In the genomic region with DNA sequence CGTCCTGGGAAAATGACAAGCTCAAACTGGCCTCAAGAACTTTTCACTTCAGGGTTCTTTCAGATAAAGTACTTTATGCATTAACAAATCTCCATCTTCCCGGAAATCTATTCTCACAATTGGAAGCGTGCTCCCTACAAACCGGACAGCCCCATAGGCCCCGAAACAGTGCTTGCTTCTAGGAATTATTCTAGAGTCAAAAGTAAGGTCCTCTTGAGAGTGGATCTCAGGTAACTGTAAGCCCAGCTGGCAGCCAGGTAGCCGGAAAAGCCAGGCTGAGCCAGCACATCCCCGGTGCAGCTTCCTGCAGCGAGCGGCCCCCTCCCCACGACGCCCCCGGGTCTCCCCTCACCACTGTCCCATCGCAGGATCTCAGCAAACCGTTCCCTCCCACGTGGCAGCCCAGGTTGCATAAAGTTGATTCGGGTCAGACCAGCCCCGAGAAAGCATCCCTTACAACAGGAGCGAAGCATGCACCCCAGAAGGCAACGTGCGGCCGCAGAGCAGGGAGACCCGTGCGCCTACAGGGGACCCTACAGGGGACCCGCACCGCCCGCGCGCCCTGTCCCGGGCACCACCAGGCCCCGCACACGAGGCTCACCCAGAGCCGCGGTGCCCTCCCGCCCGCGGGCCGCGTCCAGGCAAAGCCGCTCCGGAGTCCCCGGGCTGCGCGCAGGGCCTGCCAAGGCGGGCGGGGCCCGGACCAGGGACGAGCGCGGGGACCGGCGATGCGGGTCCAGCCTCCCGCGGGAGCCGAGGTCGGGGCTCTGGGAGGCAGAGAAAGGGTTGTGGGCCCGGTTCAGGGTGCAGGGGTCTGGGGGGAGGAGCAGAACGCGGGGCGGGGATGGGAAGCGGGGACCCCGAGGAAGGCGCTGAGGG, we compare ENCODE assay signal across 8 cellular contexts. TPM values are rescaled to one million over a fixed set of nuclear protein-coding genes. Genes with fewer than 3 reads are reported as not detected.
A peak's percentile ranks its signal among the peaks of the same experiment; 100 is the strongest.
DNase-seq lines count a peak whose midpoint lies in the region; TF ChIP-seq lines count a peak whose summit lies in the region.

No MANE protein-coding gene starts in this region.

- POLR2A ChIA-PET in PC-9 (lab: Charles Lee; ENCODE audit: unreplicated experiment), result interaction anchor here (0.5 to 0.6 kb wide), 4 partner anchors 42 to 217 kb away, joined by 3 to 5 read pairs (median 4); no protein-coding TSS in a partner anchor

- peak overlapping the region; percentile 52 for H3K4me3 ChIP-seq in PC-9

- peak overlapping the region; percentile 93 for H3K4me3 Mint-ChIP-seq in type B pancreatic cell

- TSS peak; percentile 26 for BruUV-seq in PC-9 (replicated peaks; lab: Mats Ljungman, UMichigan)

- peaks cover 32% of the 10 kb centered on the region for H4K20me1 ChIP-seq in PC-9 (ENCODE audit: insufficient read depth)

- H3K27ac ChIP-seq in PC-9, result no peak overlapping the region

- no peaks in the 10 kb centered on the region for H3K9me3 ChIP-seq in PC-9 (ENCODE audit: insufficient read depth, low read depth)

- H3K4me1 Mint-ChIP-seq in type B pancreatic cell (ENCODE audit: unreplicated experiment), result peaks cover 22% of the 10 kb centered on the region

- peaks cover 6% of the 10 kb centered on the region for H3K36me3 Mint-ChIP-seq in type B pancreatic cell

- H3K79me2 ChIP-seq in PC-9 (ENCODE audit: low read depth), result peaks cover 51% of the 10 kb centered on the region

- no peaks in the 10 kb centered on the region for H3K9me2 ChIP-seq in PC-9 (ENCODE audit: insufficient read depth)

- peak; percentile 32 for DNase-seq in activated CD4-positive, alpha-beta T cell treated with anti-CD3 and anti-CD28 coated beads for 48 hours
- DNase-seq in activated CD4-positive, alpha-beta T cell treated with anti-CD3 and anti-CD28 coated beads for 4 hours, result no peak
- DNase-seq in PC-9 (peak in 1 of 2 experiments; percentile 45), dermis blood vessel endothelial cell (peak; percentile 29), mesenteric fat pad (ENCODE audit: low spot score) (peak; percentile 89), type B pancreatic cell (ENCODE audit: extremely low spot score, unreplicated experiment) (peak; percentile 68), KG1 (lab: John Stamatoyannopoulos, UW) (no peak), amygdala (lab: John Stamatoyannopoulos, UW) (no peak)

- intact Hi-C loops in PC-9 (cut with micrococcal nuclease; ENCODE audit: unreplicated experiment), result loop anchor here (1.0 kb wide), 2 partner anchors 32 to 45 kb away; no protein-coding TSS in a partner anchor

- peak overlapping the region; percentile 50 for H2AFZ ChIP-seq in PC-9

- no peak for TF ChIP-seq CTCF in PC-9 (conservative IDR thresholded peaks at IDR 0.05)
- TF ChIP-seq CTCF in type B pancreatic cell (conservative IDR thresholded peaks at IDR 0.05), result no peak

- H3K4me1 ChIP-seq in PC-9 (replicated peaks; ENCODE audit: insufficient read depth), result peaks cover 22% of the 10 kb centered on the region

- peaks cover 11% of the 10 kb centered on the region for H3F3A ChIP-seq in PC-9 (ENCODE audit: insufficient read depth, low read depth)

- CTCF ChIA-PET in PC-9 (lab: Charles Lee), result interaction anchor here (0.9 kb wide), 1 partner anchor 11 kb away, joined by 6 read pairs; no protein-coding TSS in a partner anchor

- H3K36me3 ChIP-seq in PC-9 (ENCODE audit: low read depth), result peaks cover 11% of the 10 kb centered on the region; the same call in 1 of the 2 replicates

- H3K9me3 Mint-ChIP-seq in type B pancreatic cell, result no peaks in the 10 kb centered on the region

- peak overlapping the region; percentile 82 for H3K27ac Mint-ChIP-seq in type B pancreatic cell

- H3K4me2 ChIP-seq in PC-9, result peak overlapping the region; percentile 89

- H3K27me3 Mint-ChIP-seq in type B pancreatic cell, result no peaks in the 10 kb centered on the region

- H3K27me3 ChIP-seq in PC-9 (ENCODE audit: insufficient read depth, low read depth), result no peaks in the 10 kb centered on the region

RNA-seq across cellular contexts. Expression of a gene that starts 0.9 kb away (rescaled TPM):
- total RNA-seq in PC-9 (2021), result 90.6 and 96.1 TPM in 2 replicates
- total RNA-seq in dermis blood vessel endothelial cell, result 33.8 and 41.9 TPM in 2 replicates
- total RNA-seq in mesenteric fat pad, result 45.7 TPM
- 91.6 and 97.1 TPM in 2 replicates for total RNA-seq in type B pancreatic cell (ENCODE audit: low replicate concordance)

Comparison
In these comparisons a context has a peak if more than half of its experiments do, and no peak if none do; other contexts are left out.
1. DNase-seq: peak in activated CD4-positive, alpha-beta T cell treated with anti-CD3 and anti-CD28 coated beads for 48 hours (single experiment), dermis blood vessel endothelial cell (single experiment), mesenteric fat pad (single experiment) and type B pancreatic cell (single experiment); none in activated CD4-positive, alpha-beta T cell treated with anti-CD3 and anti-CD28 coated beads for 4 hours (0 of 2), KG1 (single experiment) and amygdala (0 of 56).